In the genomic region with DNA sequence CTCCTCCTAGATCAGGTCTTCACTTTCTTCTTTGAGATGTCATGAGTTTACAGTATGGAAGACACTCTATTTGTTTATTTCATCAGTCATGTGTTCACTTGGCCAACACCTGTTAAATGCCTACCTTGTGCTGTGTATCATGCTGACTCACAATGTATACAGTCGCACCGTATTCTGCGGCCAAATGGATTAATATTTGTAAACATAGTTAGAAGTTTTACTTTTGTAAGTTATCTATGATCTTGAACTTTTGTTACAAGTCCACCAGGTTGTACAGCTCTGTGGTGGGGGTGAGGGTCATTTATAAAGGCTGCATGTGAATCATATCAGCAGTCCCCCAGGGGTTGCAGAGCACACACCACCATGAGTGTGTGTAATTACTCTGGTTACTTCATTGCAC, we compare ENCODE assay signal across 1 cellular context.
TF ChIP-seq lines count a peak whose summit lies in the region.

No MANE protein-coding gene starts in this region.

TF ChIP-seq in HepG2, 621 proteins besides CTCF, POLR2A, EP300 and RAD21 (continued from another document and continues in another):
- TF ChIP-seq KLF6 (CRISPR knock-in tag; IDR thresholded peaks at IDR 0.05) (peak; percentile 64; the same call in 1 of the 2 replicates), STAG1 (CRISPR knock-in tag; IDR thresholded peaks at IDR 0.05) (no peak), RFX5 (IDR thresholded peaks at IDR 0.05; ENCODE audit: low read depth, low read length) (no peak), FOXA3 (CRISPR knock-in tag; IDR thresholded peaks at IDR 0.05) (peak; percentile 97), ZNF577 (CRISPR knock-in tag; IDR thresholded peaks at IDR 0.05; ENCODE audit: borderline replicate concordance, low read depth) (no peak), KAT8 (CRISPR knock-in tag; IDR thresholded peaks at IDR 0.05) (peak; percentile 38; the same call in 1 of the 2 replicates), GABPB1 (CRISPR knock-in tag; IDR thresholded peaks at IDR 0.05) (0 out of 2 replicates have a peak, but pooled peaks have one; percentile 12), ZNF772 (CRISPR knock-in tag; IDR thresholded peaks at IDR 0.05) (no peak), ZKSCAN8 (CRISPR knock-in tag; IDR thresholded peaks at IDR 0.05; ENCODE audit: borderline replicate concordance) (peak; percentile 87), SALL2 (CRISPR knock-in tag; IDR thresholded peaks at IDR 0.05) (no peak), TBX2 (CRISPR knock-in tag; IDR thresholded peaks at IDR 0.05; ENCODE audit: borderline replicate concordance) (peak; percentile 91), NFKBIZ (CRISPR knock-in tag; IDR thresholded peaks at IDR 0.05) (peak; percentile 66; the same call in 1 of the 2 replicates), ZFP41 (CRISPR knock-in tag; IDR thresholded peaks at IDR 0.05; ENCODE audit: borderline replicate concordance) (no peak), ZNF746 (CRISPR knock-in tag; IDR thresholded peaks at IDR 0.05) (no peak), CBFB (CRISPR knock-in tag; IDR thresholded peaks at IDR 0.05) (peak; percentile 92), FLYWCH1 (CRISPR knock-in tag; IDR thresholded peaks at IDR 0.05) (no peak), PLRG1 (conservative IDR thresholded peaks at IDR 0.05) (no peak), FOSL2 (CRISPR knock-in tag; IDR thresholded peaks at IDR 0.05) (peak; percentile 99), THAP11 (CRISPR knock-in tag; IDR thresholded peaks at IDR 0.05) (peak; percentile 54), KAT7 (CRISPR knock-in tag; IDR thresholded peaks at IDR 0.05; ENCODE audit: borderline replicate concordance) (no peak), RBAK (CRISPR knock-in tag; IDR thresholded peaks at IDR 0.05) (no peak), ZNF816 (CRISPR knock-in tag; IDR thresholded peaks at IDR 0.05; ENCODE audit: borderline replicate concordance) (0 out of 2 replicates have a peak, but pooled peaks have one; percentile 31), TBX3 (IDR thresholded peaks at IDR 0.05; ENCODE audit: borderline replicate concordance) (peak; percentile 94), ZFY (CRISPR knock-in tag; IDR thresholded peaks at IDR 0.05) (no peak), TP53 (CRISPR knock-in tag; conservative IDR thresholded peaks at IDR 0.05) (no peak), ZNF430 (CRISPR knock-in tag; IDR thresholded peaks at IDR 0.05) (no peak), ZNF850 (CRISPR knock-in tag; conservative IDR thresholded peaks at IDR 0.05) (no peak), FOXK2 (IDR thresholded peaks at IDR 0.05) (peak; percentile 62; the same call in 1 of the 2 replicates), JUNB (CRISPR knock-in tag; IDR thresholded peaks at IDR 0.05; ENCODE audit: borderline replicate concordance) (peak; percentile 79; the same call in 1 of the 2 replicates), TBL1XR1 (IDR thresholded peaks at IDR 0.05; ENCODE audit: borderline replicate concordance, low read length, partially characterized antibody) (no peak), ZC3H4 (CRISPR knock-in tag; IDR thresholded peaks at IDR 0.05; ENCODE audit: borderline replicate concordance) (no peak), ELF3 (CRISPR knock-in tag; IDR thresholded peaks at IDR 0.05) (0 out of 2 replicates have a peak, but pooled peaks have one; percentile 51), STAT5B (CRISPR knock-in tag; IDR thresholded peaks at IDR 0.05) (no peak), SAP130 (CRISPR knock-in tag; IDR thresholded peaks at IDR 0.05; ENCODE audit: low read depth) (peak; percentile 73), KLF13 (CRISPR knock-in tag; IDR thresholded peaks at IDR 0.05) (no peak), HDAC1 (CRISPR knock-in tag; IDR thresholded peaks at IDR 0.05) (peak; percentile 56), ZMYM4 (CRISPR knock-in tag; IDR thresholded peaks at IDR 0.05) (no peak), PITX1 (CRISPR knock-in tag; IDR thresholded peaks at IDR 0.05) (peak; percentile 96), RARA (CRISPR knock-in tag; IDR thresholded peaks at IDR 0.05) (peak; percentile 86), ELF1 (CRISPR knock-in tag; IDR thresholded peaks at IDR 0.05) (0 out of 2 replicates have a peak, but pooled peaks have one; percentile 25), DPF2 (CRISPR knock-in tag; IDR thresholded peaks at IDR 0.05; ENCODE audit: borderline replicate concordance, low read depth) (peak; percentile 45; the same call in 1 of the 2 replicates)
- TF ChIP-seq, protein P1, sequence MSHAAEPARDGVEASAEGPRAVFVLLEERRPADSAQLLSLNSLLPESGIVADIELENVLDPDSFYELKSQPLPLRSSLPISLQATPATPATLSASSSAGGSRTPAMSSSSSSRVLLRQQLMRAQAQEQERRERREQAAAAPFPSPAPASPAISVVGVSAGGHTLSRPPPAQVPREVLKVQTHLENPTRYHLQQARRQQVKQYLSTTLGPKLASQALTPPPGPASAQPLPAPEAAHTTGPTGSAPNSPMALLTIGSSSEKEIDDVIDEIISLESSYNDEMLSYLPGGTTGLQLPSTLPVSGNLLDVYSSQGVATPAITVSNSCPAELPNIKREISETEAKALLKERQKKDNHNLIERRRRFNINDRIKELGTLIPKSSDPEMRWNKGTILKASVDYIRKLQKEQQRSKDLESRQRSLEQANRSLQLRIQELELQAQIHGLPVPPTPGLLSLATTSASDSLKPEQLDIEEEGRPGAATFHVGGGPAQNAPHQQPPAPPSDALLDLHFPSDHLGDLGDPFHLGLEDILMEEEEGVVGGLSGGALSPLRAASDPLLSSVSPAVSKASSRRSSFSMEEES (CRISPR knock-in tag; IDR thresholded peaks at IDR 0.05): peak; percentile 97
- TF ChIP-seq, protein P2, sequence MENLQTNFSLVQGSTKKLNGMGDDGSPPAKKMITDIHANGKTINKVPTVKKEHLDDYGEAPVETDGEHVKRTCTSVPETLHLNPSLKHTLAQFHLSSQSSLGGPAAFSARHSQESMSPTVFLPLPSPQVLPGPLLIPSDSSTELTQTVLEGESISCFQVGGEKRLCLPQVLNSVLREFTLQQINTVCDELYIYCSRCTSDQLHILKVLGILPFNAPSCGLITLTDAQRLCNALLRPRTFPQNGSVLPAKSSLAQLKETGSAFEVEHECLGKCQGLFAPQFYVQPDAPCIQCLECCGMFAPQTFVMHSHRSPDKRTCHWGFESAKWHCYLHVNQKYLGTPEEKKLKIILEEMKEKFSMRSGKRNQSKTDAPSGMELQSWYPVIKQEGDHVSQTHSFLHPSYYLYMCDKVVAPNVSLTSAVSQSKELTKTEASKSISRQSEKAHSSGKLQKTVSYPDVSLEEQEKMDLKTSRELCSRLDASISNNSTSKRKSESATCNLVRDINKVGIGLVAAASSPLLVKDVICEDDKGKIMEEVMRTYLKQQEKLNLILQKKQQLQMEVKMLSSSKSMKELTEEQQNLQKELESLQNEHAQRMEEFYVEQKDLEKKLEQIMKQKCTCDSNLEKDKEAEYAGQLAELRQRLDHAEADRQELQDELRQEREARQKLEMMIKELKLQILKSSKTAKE (CRISPR knock-in tag; IDR thresholded peaks at IDR 0.05; ENCODE audit: borderline replicate concordance): no peak
- TF ChIP-seq, protein P3, sequence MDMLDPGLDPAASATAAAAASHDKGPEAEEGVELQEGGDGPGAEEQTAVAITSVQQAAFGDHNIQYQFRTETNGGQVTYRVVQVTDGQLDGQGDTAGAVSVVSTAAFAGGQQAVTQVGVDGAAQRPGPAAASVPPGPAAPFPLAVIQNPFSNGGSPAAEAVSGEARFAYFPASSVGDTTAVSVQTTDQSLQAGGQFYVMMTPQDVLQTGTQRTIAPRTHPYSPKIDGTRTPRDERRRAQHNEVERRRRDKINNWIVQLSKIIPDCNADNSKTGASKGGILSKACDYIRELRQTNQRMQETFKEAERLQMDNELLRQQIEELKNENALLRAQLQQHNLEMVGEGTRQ (IDR thresholded peaks at IDR 0.05; ENCODE audit: low read depth, low read length): no peak
- TF ChIP-seq, protein P3 (CRISPR knock-in tag; IDR thresholded peaks at IDR 0.05; ENCODE audit: borderline replicate concordance): no peak
- TF ChIP-seq, protein P4, sequence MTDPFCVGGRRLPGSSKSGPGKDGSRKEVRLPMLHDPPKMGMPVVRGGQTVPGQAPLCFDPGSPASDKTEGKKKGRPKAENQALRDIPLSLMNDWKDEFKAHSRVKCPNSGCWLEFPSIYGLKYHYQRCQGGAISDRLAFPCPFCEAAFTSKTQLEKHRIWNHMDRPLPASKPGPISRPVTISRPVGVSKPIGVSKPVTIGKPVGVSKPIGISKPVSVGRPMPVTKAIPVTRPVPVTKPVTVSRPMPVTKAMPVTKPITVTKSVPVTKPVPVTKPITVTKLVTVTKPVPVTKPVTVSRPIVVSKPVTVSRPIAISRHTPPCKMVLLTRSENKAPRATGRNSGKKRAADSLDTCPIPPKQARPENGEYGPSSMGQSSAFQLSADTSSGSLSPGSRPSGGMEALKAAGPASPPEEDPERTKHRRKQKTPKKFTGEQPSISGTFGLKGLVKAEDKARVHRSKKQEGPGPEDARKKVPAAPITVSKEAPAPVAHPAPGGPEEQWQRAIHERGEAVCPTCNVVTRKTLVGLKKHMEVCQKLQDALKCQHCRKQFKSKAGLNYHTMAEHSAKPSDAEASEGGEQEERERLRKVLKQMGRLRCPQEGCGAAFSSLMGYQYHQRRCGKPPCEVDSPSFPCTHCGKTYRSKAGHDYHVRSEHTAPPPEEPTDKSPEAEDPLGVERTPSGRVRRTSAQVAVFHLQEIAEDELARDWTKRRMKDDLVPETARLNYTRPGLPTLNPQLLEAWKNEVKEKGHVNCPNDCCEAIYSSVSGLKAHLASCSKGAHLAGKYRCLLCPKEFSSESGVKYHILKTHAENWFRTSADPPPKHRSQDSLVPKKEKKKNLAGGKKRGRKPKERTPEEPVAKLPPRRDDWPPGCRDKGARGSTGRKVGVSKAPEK (CRISPR knock-in tag; IDR thresholded peaks at IDR 0.05; ENCODE audit: borderline replicate concordance): no peak
- TF ChIP-seq, protein P5, sequence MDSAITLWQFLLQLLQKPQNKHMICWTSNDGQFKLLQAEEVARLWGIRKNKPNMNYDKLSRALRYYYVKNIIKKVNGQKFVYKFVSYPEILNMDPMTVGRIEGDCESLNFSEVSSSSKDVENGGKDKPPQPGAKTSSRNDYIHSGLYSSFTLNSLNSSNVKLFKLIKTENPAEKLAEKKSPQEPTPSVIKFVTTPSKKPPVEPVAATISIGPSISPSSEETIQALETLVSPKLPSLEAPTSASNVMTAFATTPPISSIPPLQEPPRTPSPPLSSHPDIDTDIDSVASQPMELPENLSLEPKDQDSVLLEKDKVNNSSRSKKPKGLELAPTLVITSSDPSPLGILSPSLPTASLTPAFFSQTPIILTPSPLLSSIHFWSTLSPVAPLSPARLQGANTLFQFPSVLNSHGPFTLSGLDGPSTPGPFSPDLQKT (CRISPR knock-in tag; IDR thresholded peaks at IDR 0.05; ENCODE audit: borderline replicate concordance): no peak
- TF ChIP-seq, protein P6, sequence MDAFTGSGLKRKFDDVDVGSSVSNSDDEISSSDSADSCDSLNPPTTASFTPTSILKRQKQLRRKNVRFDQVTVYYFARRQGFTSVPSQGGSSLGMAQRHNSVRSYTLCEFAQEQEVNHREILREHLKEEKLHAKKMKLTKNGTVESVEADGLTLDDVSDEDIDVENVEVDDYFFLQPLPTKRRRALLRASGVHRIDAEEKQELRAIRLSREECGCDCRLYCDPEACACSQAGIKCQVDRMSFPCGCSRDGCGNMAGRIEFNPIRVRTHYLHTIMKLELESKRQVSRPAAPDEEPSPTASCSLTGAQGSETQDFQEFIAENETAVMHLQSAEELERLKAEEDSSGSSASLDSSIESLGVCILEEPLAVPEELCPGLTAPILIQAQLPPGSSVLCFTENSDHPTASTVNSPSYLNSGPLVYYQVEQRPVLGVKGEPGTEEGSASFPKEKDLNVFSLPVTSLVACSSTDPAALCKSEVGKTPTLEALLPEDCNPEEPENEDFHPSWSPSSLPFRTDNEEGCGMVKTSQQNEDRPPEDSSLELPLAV (CRISPR knock-in tag; conservative IDR thresholded peaks at IDR 0.05; ENCODE audit: low read depth): no peak
- TF ChIP-seq, protein P7, sequence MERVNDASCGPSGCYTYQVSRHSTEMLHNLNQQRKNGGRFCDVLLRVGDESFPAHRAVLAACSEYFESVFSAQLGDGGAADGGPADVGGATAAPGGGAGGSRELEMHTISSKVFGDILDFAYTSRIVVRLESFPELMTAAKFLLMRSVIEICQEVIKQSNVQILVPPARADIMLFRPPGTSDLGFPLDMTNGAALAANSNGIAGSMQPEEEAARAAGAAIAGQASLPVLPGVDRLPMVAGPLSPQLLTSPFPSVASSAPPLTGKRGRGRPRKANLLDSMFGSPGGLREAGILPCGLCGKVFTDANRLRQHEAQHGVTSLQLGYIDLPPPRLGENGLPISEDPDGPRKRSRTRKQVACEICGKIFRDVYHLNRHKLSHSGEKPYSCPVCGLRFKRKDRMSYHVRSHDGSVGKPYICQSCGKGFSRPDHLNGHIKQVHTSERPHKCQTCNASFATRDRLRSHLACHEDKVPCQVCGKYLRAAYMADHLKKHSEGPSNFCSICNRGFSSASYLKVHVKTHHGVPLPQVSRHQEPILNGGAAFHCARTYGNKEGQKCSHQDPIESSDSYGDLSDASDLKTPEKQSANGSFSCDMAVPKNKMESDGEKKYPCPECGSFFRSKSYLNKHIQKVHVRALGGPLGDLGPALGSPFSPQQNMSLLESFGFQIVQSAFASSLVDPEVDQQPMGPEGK (CRISPR knock-in tag; IDR thresholded peaks at IDR 0.05): peak; percentile 41; the same call in 1 of the 2 replicates
- TF ChIP-seq, protein P8, sequence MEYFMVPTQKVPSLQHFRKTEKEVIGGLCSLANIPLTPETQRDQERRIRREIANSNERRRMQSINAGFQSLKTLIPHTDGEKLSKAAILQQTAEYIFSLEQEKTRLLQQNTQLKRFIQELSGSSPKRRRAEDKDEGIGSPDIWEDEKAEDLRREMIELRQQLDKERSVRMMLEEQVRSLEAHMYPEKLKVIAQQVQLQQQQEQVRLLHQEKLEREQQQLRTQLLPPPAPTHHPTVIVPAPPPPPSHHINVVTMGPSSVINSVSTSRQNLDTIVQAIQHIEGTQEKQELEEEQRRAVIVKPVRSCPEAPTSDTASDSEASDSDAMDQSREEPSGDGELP (IDR thresholded peaks at IDR 0.05; ENCODE audit: borderline replicate concordance, low read depth): peak; percentile 74
